8 cellular contexts compared by ENCODE assay signal in the genomic region with DNA sequence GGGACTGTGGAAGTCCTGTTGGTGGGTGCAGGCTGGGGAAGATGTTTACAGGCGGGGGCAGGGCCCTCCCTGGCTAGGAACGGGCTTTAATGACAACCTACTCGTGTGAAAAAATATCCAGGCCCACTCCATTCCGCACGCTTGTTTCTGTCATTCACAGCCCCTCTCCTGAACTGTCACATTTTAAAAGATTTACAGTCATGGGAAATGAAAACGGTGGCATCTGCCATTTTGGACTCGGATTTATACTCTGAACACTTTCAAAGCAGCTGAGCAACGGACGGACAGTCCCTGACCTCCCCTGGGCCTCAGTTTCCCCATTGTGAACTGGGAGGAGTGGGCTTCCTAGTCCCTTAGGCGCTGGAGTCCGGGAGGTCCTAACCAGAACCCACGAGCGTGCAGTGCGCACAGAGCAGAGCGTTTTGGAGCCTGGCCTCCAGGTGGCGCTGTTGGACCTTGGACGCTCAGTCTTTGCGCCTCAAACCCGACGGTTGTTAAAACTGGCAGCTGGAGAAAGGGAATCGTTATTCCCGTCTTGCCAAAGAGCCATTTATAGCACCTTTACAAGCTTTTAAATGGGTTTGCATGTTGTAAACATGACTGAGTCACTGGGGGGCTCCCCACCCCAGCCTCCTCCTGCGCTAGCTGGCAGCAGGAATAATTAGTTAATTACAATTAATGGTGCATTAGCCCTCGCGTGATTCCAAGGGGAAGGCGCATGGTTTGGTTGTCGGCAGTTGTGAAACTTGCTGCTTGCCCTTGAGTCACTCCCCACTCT.
DNase-seq lines count a peak whose midpoint lies in the region; ATAC-seq and TF ChIP-seq lines count a peak whose summit lies in the region.

No MANE protein-coding gene starts in this region.

- TF ChIP-seq CTCF in C4-2B (conservative IDR thresholded peaks at IDR 0.05) (peak; percentile 96), mucosa of descending colon (IDR thresholded peaks at IDR 0.05) (peak; percentile 91)

- no peak overlapping the region for H3K4me3 ChIP-seq in mucosa of descending colon

- intact Hi-C loops in mucosa of descending colon (cut with DNase I, micrococcal nuclease), result no loop called here

- H3K9me3 ChIP-seq in mucosa of descending colon, result no peaks in the 10 kb centered on the region

- H3K27ac ChIP-seq in C4-2B, result no peak overlapping the region

- ATAC-seq in mucosa of descending colon (peak; percentile 88), GM19023 (IDR thresholded peaks at IDR 0.05; ENCODE audit: unreplicated experiment) (no peak)

- no peaks in the 10 kb centered on the region for H3K36me3 ChIP-seq in mucosa of descending colon (ENCODE audit: low read depth)

- DNase-seq in HK-2 (ENCODE audit: unreplicated experiment), result peak; percentile 82
- DNase-seq in NOMO-1 treated with dmso at 0.1 percent for 144 hours (lab: John Stamatoyannopoulos, UW; ENCODE audit: unreplicated experiment), result peak; percentile 75
- DNase-seq in activated CD8-positive, alpha-beta memory T cell treated with anti-CD3 and anti-CD28 coated beads for 48 hours (ENCODE audit: low read depth in 2 of 3, low spot score in 2 of 3), result peak; percentile 38 to 78 (median 71)
- peak; percentile 45 for DNase-seq in epidermal melanocyte (ENCODE audit: insufficient read length, low spot score)
- peak; percentile 79 to 90 (median 87) for DNase-seq in mucosa of descending colon
- DNase-seq in stimulated activated CD8-positive, alpha-beta memory T cell treated with anti-CD3 and anti-CD28 coated beads, Interleukin-4, amount 100 ng/mL, for 4 hours (ENCODE audit: low read depth in 2 of 2, low spot score in 1 of 2), result peak; percentile 14 to 58

- H3K4me1 ChIP-seq in mucosa of descending colon (ENCODE audit: low read depth), result peaks cover 4% of the 10 kb centered on the region

Comparison
In these comparisons a context has a peak if more than half of its experiments do, and no peak if none do; other contexts are left out.
1. DNase-seq: peak in every context shown above with its lines; median percentile 87 in mucosa of descending colon; 82 in HK-2; 75 in NOMO-1 treated with dmso at 0.1 percent for 144 hours; 71 in activated CD8-positive, alpha-beta memory T cell treated with anti-CD3 and anti-CD28 coated beads for 48 hours; 45 in epidermal melanocyte; 36 in stimulated activated CD8-positive, alpha-beta memory T cell treated with anti-CD3 and anti-CD28 coated beads, Interleukin-4, amount 100 ng/mL, for 4 hours.